11 cellular contexts compared by ENCODE assay signal in genomic region chr9:69822091-69822750, GRCh38. TPM values are rescaled to one million over a fixed set of nuclear protein-coding genes. Genes with fewer than 3 reads are reported as not detected.
DNase-seq lines count a peak whose midpoint lies in the region; ATAC-seq and TF ChIP-seq lines count a peak whose summit lies in the region.
"Had no signal": no experiment of that assay in that cellular context is flagged by ENCODE, and none has a peak within 500 bp of the region (broad histone marks: within the 10 kb centered on the region; RNA-seq: fewer than 3 reads in every experiment).

No MANE protein-coding gene starts in this region.

- H3K4me1 ChIP-seq in HAP-1 (peaks cover 49% of the 10 kb centered on the region), SK-N-SH (ENCODE audit: control insufficient read depth in 1 of 2, insufficient read depth in 2 of 2, low read depth in 1 of 2, low read length in 1 of 2) (peaks cover 0 to 26% of the 10 kb centered on the region in 2 experiments; a peak in 2 of 4 replicates)

- TF ChIP-seq RAD21 in SK-N-SH (IDR thresholded peaks at IDR 0.05; ENCODE audit: low read length) = no peak

- WGBS in SK-N-SH (ENCODE audit: low lambda C conversion rate) = 83% methylated on average over 3 of the region's 3 CpGs

- ATAC-seq in GM21423 (IDR thresholded peaks at IDR 0.05; ENCODE audit: unreplicated experiment) = no peak
- ATAC-seq in GM21515 (IDR thresholded peaks at IDR 0.05; ENCODE audit: unreplicated experiment) = no peak

- H3K4me3 ChIP-seq in AG10803 (ENCODE audit: low read length) (no peak overlapping the region), HAP-1 (no peak overlapping the region), SK-N-SH (ENCODE audit: low read depth in 2 of 2, low read length in 1 of 2) (no peak overlapping the region)
- H3K4me3 ChIP-seq: adrenal gland, skin epidermis had no signal

- H3K9me3 ChIP-seq in HAP-1 = no peaks in the 10 kb centered on the region
- H3K9me3 ChIP-seq in SK-N-SH = no peaks in the 10 kb centered on the region
- H3K9me3 ChIP-seq: adrenal gland had no signal

- TF ChIP-seq CTCF in AG10803 (conservative IDR thresholded peaks at IDR 0.05; ENCODE audit: low read length) (no peak), SK-N-SH (IDR thresholded peaks at IDR 0.05) (no peak)

- in situ Hi-C loops in HAP-1 (cut with MboI; ENCODE audit: low sequenced_read_pairs) = loop anchor here (10.0 kb wide), 1 partner anchor 147 kb away; the partner anchor contains the start of gene APBA1

- H3K9ac ChIP-seq in SK-N-SH = no peak overlapping the region

- no peak overlapping the region for H3K4me2 ChIP-seq in SK-N-SH

- CTCF ChIA-PET in SK-N-SH (lab: Yijun Ruan, JAX) = no interaction called here

- H2AFZ ChIP-seq in SK-N-SH (ENCODE audit: low read depth) = no peak overlapping the region

- no peaks in the 10 kb centered on the region for H3K79me2 ChIP-seq in SK-N-SH (ENCODE audit: insufficient read depth)

- H3K9me2 ChIP-seq in SK-N-SH = no peaks in the 10 kb centered on the region

- H3F3A ChIP-seq in SK-N-SH (replicated peaks; ENCODE audit: insufficient read depth) = peaks cover 6% of the 10 kb centered on the region

- H3K27me3 ChIP-seq in HAP-1 (ENCODE audit: low read depth) (no peaks in the 10 kb centered on the region), SK-N-SH (ENCODE audit: insufficient read depth) (no peaks in the 10 kb centered on the region)
- H3K27me3 ChIP-seq: adrenal gland had no signal

- peak; percentile 30 for DNase-seq in AG10803 (ENCODE audit: low read depth)
- DNase-seq in HAP-1 (ENCODE audit: low spot score in 2 of 2) = peak; percentile 36 to 92
- DNase-seq in SK-N-SH = no peak
- peak; percentile 47 for DNase-seq in hepatic stellate cell (ENCODE audit: low spot score)
- DNase-seq in effector CD4-positive, alpha-beta T cell = no peak
- no peak for DNase-seq in 8988T
- DNase-seq: adrenal gland, KG1 had no signal

- H3K27ac ChIP-seq in SK-N-SH (ENCODE audit: low read depth in 2 of 2, low read length in 1 of 2) = 0 out of 4 replicates have a peak overlapping the region, but pooled peaks of 1 of the 2 experiments have one; percentile 32
- H3K27ac ChIP-seq: adrenal gland, skin epidermis had no signal

- TF ChIP-seq EP300 in SK-N-SH (IDR thresholded peaks at IDR 0.05; ENCODE audit: borderline replicate concordance in 1 of 2, low read depth in 1 of 2, low read length in 1 of 2) = no peak

- no peaks in the 10 kb centered on the region for H3K36me3 ChIP-seq in HAP-1 (replicated peaks)
- H3K36me3 ChIP-seq in SK-N-SH (replicated peaks in 1 of 2; ENCODE audit: control insufficient read depth in 1 of 2, insufficient read depth in 2 of 2, low read length in 1 of 2) = no peaks in the 10 kb centered on the region
- H3K36me3 ChIP-seq: adrenal gland had no signal

- H4K20me1 ChIP-seq in SK-N-SH (ENCODE audit: insufficient read depth) = no peaks in the 10 kb centered on the region

- POLR2A ChIA-PET in SK-N-SH (lab: Yijun Ruan, JAX) = no interaction called here

TF ChIP-seq in SK-N-SH, 30 proteins besides CTCF, POLR2A, EP300 and RAD21:
- TF ChIP-seq JUND (IDR thresholded peaks at IDR 0.05) (0 out of 2 replicates have a peak, but pooled peaks have one; percentile 23), SMC3 (IDR thresholded peaks at IDR 0.05; ENCODE audit: low read depth, low read length) (no peak), PBX3 (IDR thresholded peaks at IDR 0.05) (peak; percentile 36; the same call in 1 of the 2 replicates)

RNA-seq across cellular contexts. Expression of gene CFAP95, which starts 1.6 kb away (rescaled TPM):
- not detected in 2 replicates for polyA plus RNA-seq in SK-N-SH (2012; rRNA removed)
- polyA plus RNA-seq in SK-N-SH (2012; cell fraction: cytosol; rRNA removed) = 0.04 TPM in 1 of 2 replicates, not detected in the other
- not detected in 2 replicates for polyA plus RNA-seq in SK-N-SH (2012; cell fraction: nucleus; rRNA removed)

Comparison
In these comparisons a context has a peak if more than half of its experiments do, and no peak if none do; other contexts are left out.
1. DNase-seq: peak in AG10803 (single experiment), HAP-1 (2 of 2) and hepatic stellate cell (single experiment); none in SK-N-SH (single experiment), effector CD4-positive, alpha-beta T cell (single experiment) and 8988T (single experiment).